ENCODE assay signal across 1 cellular context in the genomic region with DNA sequence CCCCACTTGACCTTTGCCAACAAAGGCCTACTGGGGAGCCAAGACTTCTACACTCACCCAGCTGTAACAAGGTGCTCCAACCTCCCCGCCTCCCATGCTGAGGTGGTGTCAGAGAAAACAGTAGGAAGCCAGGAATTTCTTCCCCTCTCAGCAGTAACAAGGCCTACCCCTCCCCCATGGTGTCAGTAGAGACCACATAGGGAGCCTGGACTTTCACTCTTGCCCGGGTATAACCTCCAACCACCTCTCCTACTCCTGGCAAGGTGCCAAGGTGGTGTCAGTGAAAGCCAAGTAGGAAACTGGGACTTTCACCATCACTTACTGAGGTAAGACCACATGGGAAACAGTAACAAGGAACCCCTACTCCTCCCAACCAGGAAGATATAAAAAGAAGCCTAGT.
TF ChIP-seq lines count a peak whose summit lies in the region.

No MANE protein-coding gene starts in this region.

TF ChIP-seq in H1, 55 proteins besides CTCF, POLR2A, EP300 and RAD21 (continued from another document):
- TF ChIP-seq, protein P1, sequence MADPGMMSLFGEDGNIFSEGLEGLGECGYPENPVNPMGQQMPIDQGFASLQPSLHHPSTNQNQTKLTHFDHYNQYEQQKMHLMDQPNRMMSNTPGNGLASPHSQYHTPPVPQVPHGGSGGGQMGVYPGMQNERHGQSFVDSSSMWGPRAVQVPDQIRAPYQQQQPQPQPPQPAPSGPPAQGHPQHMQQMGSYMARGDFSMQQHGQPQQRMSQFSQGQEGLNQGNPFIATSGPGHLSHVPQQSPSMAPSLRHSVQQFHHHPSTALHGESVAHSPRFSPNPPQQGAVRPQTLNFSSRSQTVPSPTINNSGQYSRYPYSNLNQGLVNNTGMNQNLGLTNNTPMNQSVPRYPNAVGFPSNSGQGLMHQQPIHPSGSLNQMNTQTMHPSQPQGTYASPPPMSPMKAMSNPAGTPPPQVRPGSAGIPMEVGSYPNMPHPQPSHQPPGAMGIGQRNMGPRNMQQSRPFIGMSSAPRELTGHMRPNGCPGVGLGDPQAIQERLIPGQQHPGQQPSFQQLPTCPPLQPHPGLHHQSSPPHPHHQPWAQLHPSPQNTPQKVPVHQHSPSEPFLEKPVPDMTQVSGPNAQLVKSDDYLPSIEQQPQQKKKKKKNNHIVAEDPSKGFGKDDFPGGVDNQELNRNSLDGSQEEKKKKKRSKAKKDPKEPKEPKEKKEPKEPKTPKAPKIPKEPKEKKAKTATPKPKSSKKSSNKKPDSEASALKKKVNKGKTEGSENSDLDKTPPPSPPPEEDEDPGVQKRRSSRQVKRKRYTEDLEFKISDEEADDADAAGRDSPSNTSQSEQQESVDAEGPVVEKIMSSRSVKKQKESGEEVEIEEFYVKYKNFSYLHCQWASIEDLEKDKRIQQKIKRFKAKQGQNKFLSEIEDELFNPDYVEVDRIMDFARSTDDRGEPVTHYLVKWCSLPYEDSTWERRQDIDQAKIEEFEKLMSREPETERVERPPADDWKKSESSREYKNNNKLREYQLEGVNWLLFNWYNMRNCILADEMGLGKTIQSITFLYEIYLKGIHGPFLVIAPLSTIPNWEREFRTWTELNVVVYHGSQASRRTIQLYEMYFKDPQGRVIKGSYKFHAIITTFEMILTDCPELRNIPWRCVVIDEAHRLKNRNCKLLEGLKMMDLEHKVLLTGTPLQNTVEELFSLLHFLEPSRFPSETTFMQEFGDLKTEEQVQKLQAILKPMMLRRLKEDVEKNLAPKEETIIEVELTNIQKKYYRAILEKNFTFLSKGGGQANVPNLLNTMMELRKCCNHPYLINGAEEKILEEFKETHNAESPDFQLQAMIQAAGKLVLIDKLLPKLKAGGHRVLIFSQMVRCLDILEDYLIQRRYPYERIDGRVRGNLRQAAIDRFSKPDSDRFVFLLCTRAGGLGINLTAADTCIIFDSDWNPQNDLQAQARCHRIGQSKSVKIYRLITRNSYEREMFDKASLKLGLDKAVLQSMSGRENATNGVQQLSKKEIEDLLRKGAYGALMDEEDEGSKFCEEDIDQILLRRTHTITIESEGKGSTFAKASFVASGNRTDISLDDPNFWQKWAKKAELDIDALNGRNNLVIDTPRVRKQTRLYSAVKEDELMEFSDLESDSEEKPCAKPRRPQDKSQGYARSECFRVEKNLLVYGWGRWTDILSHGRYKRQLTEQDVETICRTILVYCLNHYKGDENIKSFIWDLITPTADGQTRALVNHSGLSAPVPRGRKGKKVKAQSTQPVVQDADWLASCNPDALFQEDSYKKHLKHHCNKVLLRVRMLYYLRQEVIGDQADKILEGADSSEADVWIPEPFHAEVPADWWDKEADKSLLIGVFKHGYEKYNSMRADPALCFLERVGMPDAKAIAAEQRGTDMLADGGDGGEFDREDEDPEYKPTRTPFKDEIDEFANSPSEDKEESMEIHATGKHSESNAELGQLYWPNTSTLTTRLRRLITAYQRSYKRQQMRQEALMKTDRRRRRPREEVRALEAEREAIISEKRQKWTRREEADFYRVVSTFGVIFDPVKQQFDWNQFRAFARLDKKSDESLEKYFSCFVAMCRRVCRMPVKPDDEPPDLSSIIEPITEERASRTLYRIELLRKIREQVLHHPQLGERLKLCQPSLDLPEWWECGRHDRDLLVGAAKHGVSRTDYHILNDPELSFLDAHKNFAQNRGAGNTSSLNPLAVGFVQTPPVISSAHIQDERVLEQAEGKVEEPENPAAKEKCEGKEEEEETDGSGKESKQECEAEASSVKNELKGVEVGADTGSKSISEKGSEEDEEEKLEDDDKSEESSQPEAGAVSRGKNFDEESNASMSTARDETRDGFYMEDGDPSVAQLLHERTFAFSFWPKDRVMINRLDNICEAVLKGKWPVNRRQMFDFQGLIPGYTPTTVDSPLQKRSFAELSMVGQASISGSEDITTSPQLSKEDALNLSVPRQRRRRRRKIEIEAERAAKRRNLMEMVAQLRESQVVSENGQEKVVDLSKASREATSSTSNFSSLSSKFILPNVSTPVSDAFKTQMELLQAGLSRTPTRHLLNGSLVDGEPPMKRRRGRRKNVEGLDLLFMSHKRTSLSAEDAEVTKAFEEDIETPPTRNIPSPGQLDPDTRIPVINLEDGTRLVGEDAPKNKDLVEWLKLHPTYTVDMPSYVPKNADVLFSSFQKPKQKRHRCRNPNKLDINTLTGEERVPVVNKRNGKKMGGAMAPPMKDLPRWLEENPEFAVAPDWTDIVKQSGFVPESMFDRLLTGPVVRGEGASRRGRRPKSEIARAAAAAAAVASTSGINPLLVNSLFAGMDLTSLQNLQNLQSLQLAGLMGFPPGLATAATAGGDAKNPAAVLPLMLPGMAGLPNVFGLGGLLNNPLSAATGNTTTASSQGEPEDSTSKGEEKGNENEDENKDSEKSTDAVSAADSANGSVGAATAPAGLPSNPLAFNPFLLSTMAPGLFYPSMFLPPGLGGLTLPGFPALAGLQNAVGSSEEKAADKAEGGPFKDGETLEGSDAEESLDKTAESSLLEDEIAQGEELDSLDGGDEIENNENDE (IDR thresholded peaks at IDR 0.05; ENCODE audit: insufficient replicate concordance, low read length), result no peak
- no peak for TF ChIP-seq EZH2 (IDR thresholded peaks at IDR 0.05; ENCODE audit: low read depth, low read length, severe bottlenecking)
- TF ChIP-seq BACH1 (IDR thresholded peaks at IDR 0.05; ENCODE audit: low read length), result no peak
- TF ChIP-seq, protein P2, sequence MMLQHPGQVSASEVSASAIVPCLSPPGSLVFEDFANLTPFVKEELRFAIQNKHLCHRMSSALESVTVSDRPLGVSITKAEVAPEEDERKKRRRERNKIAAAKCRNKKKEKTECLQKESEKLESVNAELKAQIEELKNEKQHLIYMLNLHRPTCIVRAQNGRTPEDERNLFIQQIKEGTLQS (IDR thresholded peaks at IDR 0.05; ENCODE audit: insufficient read depth, low read depth, low read length), result no peak
- TF ChIP-seq RNF2 (IDR thresholded peaks at IDR 0.05; ENCODE audit: borderline replicate concordance, low read depth, low read length, missing control alignments, poor library complexity, severe bottlenecking), result no peak
